Comparison of ENCODE assay signal across 9 cellular contexts in the genomic region with DNA sequence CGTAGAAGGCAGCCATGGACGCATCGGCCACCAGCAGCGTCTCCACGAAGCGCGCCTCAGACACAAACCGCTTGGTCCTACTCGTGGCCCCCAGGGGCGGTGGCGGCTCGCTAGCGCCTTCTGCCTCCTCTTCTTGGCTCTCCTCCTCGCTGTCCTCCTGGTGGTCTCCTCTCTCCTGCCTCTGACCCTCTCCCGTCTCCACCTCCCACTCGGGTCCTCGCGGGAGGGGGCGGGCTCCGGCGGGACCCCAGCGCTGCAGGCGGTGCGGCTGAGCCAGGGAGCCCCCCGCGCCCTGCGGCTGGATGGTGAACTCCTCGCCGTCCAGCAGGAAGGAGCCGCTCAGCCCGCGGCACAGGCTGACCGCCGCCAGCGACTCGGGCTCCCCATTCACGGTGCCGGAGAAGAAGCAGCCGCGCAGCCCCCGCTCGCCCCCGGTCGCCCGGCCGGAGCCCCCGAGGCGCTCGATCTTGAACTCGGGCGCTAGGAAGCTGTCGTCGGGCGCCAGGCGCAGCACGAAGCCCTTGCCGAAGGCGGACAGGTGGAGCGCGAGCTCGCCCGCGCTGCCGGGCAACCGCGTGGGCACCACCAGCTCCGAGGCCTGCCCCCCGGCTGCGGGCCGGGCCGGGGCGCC. TPM values are rescaled to one million over a fixed set of nuclear protein-coding genes. Genes with fewer than 3 reads are reported as not detected.
DNase-seq lines count a peak whose midpoint lies in the region; ATAC-seq and TF ChIP-seq lines count a peak whose summit lies in the region.
"Had no signal": no experiment of that assay in that cellular context is flagged by ENCODE, and none has a peak within 500 bp of the region (broad histone marks: within the 10 kb centered on the region; RNA-seq: fewer than 3 reads in every experiment).

No MANE protein-coding gene starts in this region.

- H3K27ac ChIP-seq in hepatocyte (no peak overlapping the region), gastrocnemius medialis (no peak overlapping the region)
- H3K27ac ChIP-seq in CD4-positive, alpha-beta T cell (ENCODE audit: low read depth, low read length) = no peak overlapping the region

- no peaks in the 10 kb centered on the region for H3K79me2 ChIP-seq in hepatocyte

- H3K4me1 ChIP-seq in hepatocyte (ENCODE audit: insufficient read depth) (peaks cover 11% of the 10 kb centered on the region), gastrocnemius medialis (peaks cover 2 to 8% of the 10 kb centered on the region in 2 donors)

- POLR2A ChIA-PET in CD4-positive, alpha-beta T cell (lab: Charles Lee) = no interaction called here

- peaks cover 66% of the 10 kb centered on the region for H3K27me3 Mint-ChIP-seq in CD4-positive, alpha-beta T cell

- no peak for TF ChIP-seq POLR2A in gastrocnemius medialis (IDR thresholded peaks at IDR 0.05)

- H3K9me2 ChIP-seq in hepatocyte (replicated peaks; ENCODE audit: insufficient read depth) = no peaks in the 10 kb centered on the region

- no peak overlapping the region for H2AFZ ChIP-seq in hepatocyte

- H3K4me1 Mint-ChIP-seq in CD4-positive, alpha-beta T cell (ENCODE audit: low read depth) = peaks cover 7% of the 10 kb centered on the region

- H3K36me3 ChIP-seq in H7 (replicated peaks; ENCODE audit: control insufficient read depth, insufficient read depth, low read length) (no peaks in the 10 kb centered on the region), hepatocyte (replicated peaks; ENCODE audit: insufficient read depth, low read depth) (no peaks in the 10 kb centered on the region), gastrocnemius medialis (no peaks in the 10 kb centered on the region)

- TF ChIP-seq CTCF in WI38 (IDR thresholded peaks at IDR 0.05; ENCODE audit: low read depth, low read length) (no peak), hepatocyte (IDR thresholded peaks at IDR 0.05; ENCODE audit: poor library complexity) (peak; percentile 23), gastrocnemius medialis (IDR thresholded peaks at IDR 0.05 in 4 of 5, conservative IDR thresholded peaks at IDR 0.05 in 1 of 5) (peak in 1 of 5 experiments; percentile 16)
- no peak for TF ChIP-seq CTCF in CD4-positive, alpha-beta T cell (IDR thresholded peaks at IDR 0.05)

- 1% methylated on average over 60 of the region's 72 CpGs for WGBS in hepatocyte (ENCODE audit: low lambda C conversion rate, missing lambda C conversion rate)

- CTCF ChIA-PET in CD4-positive, alpha-beta T cell (lab: Charles Lee) = no interaction called here

- H3K9me3 Mint-ChIP-seq in CD4-positive, alpha-beta T cell = no peaks in the 10 kb centered on the region

- peak overlapping the region; percentile 93 for H3K4me2 ChIP-seq in hepatocyte

- ATAC-seq in gastrocnemius medialis = no peak
- ATAC-seq in CD4-positive, alpha-beta T cell (ENCODE audit: poor library complexity) = no peak

- intact Hi-C loops in gastrocnemius medialis (cut with DNase I; ENCODE audit: low total_unique reads) = loop anchor here (5.0 kb wide), 1 partner anchor 215 kb away; no protein-coding TSS in a partner anchor
- intact Hi-C loops in CD4-positive, alpha-beta T cell (cut with DNase I, micrococcal nuclease) = no loop called here

- H3K27ac Mint-ChIP-seq in CD4-positive, alpha-beta T cell = no peak overlapping the region

- in situ Hi-C loops in gastrocnemius medialis (cut with MboI; ENCODE audit: low sequenced_read_pairs in 4 of 4) = loop anchor here in 3 of 4 donors (10.0 to 25.0 kb wide), 4 partner anchors 213 to 467 kb away; no protein-coding TSS in a partner anchor

- DNase-seq in H7 = peak; percentile 87
- DNase-seq in hepatocyte (ENCODE audit: low spot score) = peak; percentile 38
- DNase-seq in gastrocnemius medialis = no peak
- no peak for DNase-seq in CD4-positive, alpha-beta T cell
- no peak for DNase-seq in epidermal melanocyte (ENCODE audit: insufficient read length, low spot score)
- no peak for DNase-seq in AG08395 (ENCODE audit: low spot score)
- DNase-seq in NK-92 treated with Interleukin-12 subunit alpha and Interleukin-12 subunit beta, amount 100 ng/mL, for 24 hours (lab: John Stamatoyannopoulos, UW) = no peak

- H3K9me3 ChIP-seq in hepatocyte (ENCODE audit: low read depth) = no peaks in the 10 kb centered on the region
- H3K9me3 ChIP-seq in gastrocnemius medialis = no peaks in the 10 kb centered on the region
- no peaks in the 10 kb centered on the region for H3K9me3 ChIP-seq in CD4-positive, alpha-beta T cell (ENCODE audit: control insufficient read depth, low read length)

- H3K36me3 Mint-ChIP-seq in CD4-positive, alpha-beta T cell (ENCODE audit: low read depth) = no peaks in the 10 kb centered on the region

- H3K4me3 ChIP-seq in H7 (ENCODE audit: insufficient read depth, low read depth, low read length) (peak overlapping the region; percentile 45), WI38 (ENCODE audit: low read depth, low read length) (peak overlapping the region; percentile 58), hepatocyte (peak overlapping the region; percentile 55), gastrocnemius medialis (peak overlapping the region; percentile 26 to 53 (median 36))

- peaks cover 48% of the 10 kb centered on the region for H3K27me3 ChIP-seq in H7 (ENCODE audit: control insufficient read depth, insufficient read depth, low read length)
- H3K27me3 ChIP-seq in hepatocyte = peaks cover 67% of the 10 kb centered on the region
- H3K27me3 ChIP-seq in gastrocnemius medialis = peaks cover 15 to 24% (median 17%) of the 10 kb centered on the region in 3 donors
- peaks cover 55% of the 10 kb centered on the region for H3K27me3 ChIP-seq in CD4-positive, alpha-beta T cell (ENCODE audit: control insufficient read depth, insufficient read depth, low read length)

- H4K20me1 ChIP-seq in hepatocyte (ENCODE audit: insufficient read depth, poor library complexity, severe bottlenecking) = no peaks in the 10 kb centered on the region

- no peak overlapping the region for H3K4me3 Mint-ChIP-seq in CD4-positive, alpha-beta T cell

RNA-seq across cellular contexts. Expression of gene ADAMTS8, which starts 0.7 kb away (rescaled TPM):
- 1.6 TPM in 2 replicates for total RNA-seq in H7 (2014; rRNA removed; shearing (Covaris generic))
- total RNA-seq in hepatocyte (1.9 and 2.3 TPM in 2 replicates), gastrocnemius medialis (under 1 TPM in 3 of 4 donors, not detected in 1; 0.26 to 0.46 (median 0.29) TPM)
- 1.2 and 1.7 TPM in 2 replicates for polyA plus RNA-seq in hepatocyte
- total RNA-seq in CD4-positive, alpha-beta T cell = not detected

RNA-seq across cellular contexts. Expression of gene ADAMTS15, which starts 20.7 kb away (rescaled TPM):
- total RNA-seq in H7 (2014; rRNA removed; shearing (Covaris generic)) = 0.85 and 1.1 TPM in 2 replicates
- 10.1 and 14.6 TPM in 2 replicates for total RNA-seq in hepatocyte
- 4.5 and 5.4 TPM in 2 replicates for polyA plus RNA-seq in hepatocyte
- 1 to 10 TPM; 1.2 to 3.4 (median 1.9) TPM for total RNA-seq in gastrocnemius medialis
- under 1 TPM; 0.08 to 0.11 TPM for total RNA-seq in CD4-positive, alpha-beta T cell
- total RNA-seq: SK-MEL-5 had no signal

Comparison
In these comparisons a context has a peak if more than half of its experiments do, and no peak if none do; other contexts are left out.
1. DNase-seq: peak in H7 (single experiment) and hepatocyte (single experiment); none in gastrocnemius medialis (0 of 2), CD4-positive, alpha-beta T cell (0 of 10), epidermal melanocyte (single experiment), AG08395 (single experiment) and NK-92 treated with Interleukin-12 subunit alpha and Interleukin-12 subunit beta, amount 100 ng/mL, for 24 hours (single experiment).
2. Peak in every context shown above with its lines, with median percentiles within 50 percentile points of each other: H3K4me3 ChIP-seq.